In genomic region chr3:196179380-196180308, GRCh38 we compare ENCODE assay signal across 8 cellular contexts. TPM values are rescaled to one million over a fixed set of nuclear protein-coding genes. Genes with fewer than 3 reads are reported as not detected.
A peak's percentile ranks its signal among the peaks of the same experiment; 100 is the strongest.
DNase-seq lines count a peak whose midpoint lies in the region; ATAC-seq and TF ChIP-seq lines count a peak whose summit lies in the region.

No MANE protein-coding gene starts in this region.

- ATAC-seq in GM19035 (IDR thresholded peaks at IDR 0.05; ENCODE audit: unreplicated experiment) (peak; percentile 63), HG03175 (IDR thresholded peaks at IDR 0.05; ENCODE audit: unreplicated experiment) (peak; percentile 70)

- peak overlapping the region; percentile 77 for H3K9ac ChIP-seq in NT2/D1 (ENCODE audit: insufficient read length, low read depth)

- no peak for TF ChIP-seq CTCF in BE2C (IDR thresholded peaks at IDR 0.05; ENCODE audit: low read depth, low read length)

- no peak overlapping the region for H3K4me3 ChIP-seq in NT2/D1 (ENCODE audit: insufficient read length, low read depth)
- H3K4me3 ChIP-seq in BE2C (ENCODE audit: low read depth, low read length), result no peak overlapping the region

- H3K4me1 ChIP-seq in NT2/D1 (ENCODE audit: insufficient read depth, insufficient read length) (peaks cover 13% of the 10 kb centered on the region), BE2C (no peaks in the 10 kb centered on the region)

- H3K27me3 ChIP-seq in NT2/D1 (ENCODE audit: insufficient read depth, insufficient read length) (no peaks in the 10 kb centered on the region), BE2C (no peaks in the 10 kb centered on the region)

- H3K9me3 ChIP-seq in NT2/D1 (ENCODE audit: insufficient read depth, low read length), result no peaks in the 10 kb centered on the region
- no peaks in the 10 kb centered on the region for H3K9me3 ChIP-seq in BE2C

- DNase-seq in AG08395 (ENCODE audit: low spot score) (peak; percentile 54), NT2/D1 (ENCODE audit: low read depth, low spot score) (peak; percentile 77), globus pallidus (ENCODE audit: low spot score) (peak; percentile 87), BE2C (no peak)
- DNase-seq in activated T-helper 9 cell treated with anti-CD3 and anti-CD28 coated beads, Interleukin-2, amount 50 U/mL, for 16 hours (ENCODE audit: low read depth), result peak; percentile 66
- DNase-seq in stimulated activated CD4-positive, alpha-beta T cell treated with anti-CD3 and anti-CD28 coated beads, Interleukin-12 subunit alpha, Interleukin-12 subunit beta, amount 100 ng/mL, for 48 hours (ENCODE audit: low read depth in 2 of 3, low spot score in 1 of 3), result peak; percentile 64 to 83 (median 70)

- H3K36me3 ChIP-seq in NT2/D1 (ENCODE audit: insufficient read depth, insufficient read length, low read length) (no peaks in the 10 kb centered on the region), BE2C (no peaks in the 10 kb centered on the region)

RNA-seq across cellular contexts. Expression of gene ZDHHC19, which starts 31.6 kb away (rescaled TPM):
- polyA plus RNA-seq in BE2C (2012; ENCODE audit: insufficient read depth, insufficient read length, low read depth), result not detected

RNA-seq across cellular contexts. Expression of gene SLC51A, which starts 36.7 kb away (rescaled TPM):
- polyA plus RNA-seq in BE2C (2012; ENCODE audit: insufficient read depth, insufficient read length, low read depth), result 4.5 TPM
